In genomic region chr17:42121066-42121769, GRCh38 we compare ENCODE assay signal across 8 cellular contexts. TPM values are rescaled to one million over a fixed set of nuclear protein-coding genes. Genes with fewer than 3 reads are reported as not detected.
DNase-seq lines count a peak whose midpoint lies in the region; ATAC-seq and TF ChIP-seq lines count a peak whose summit lies in the region.

Gene KAT2A (minus strand): TSS chr17:42121367. CDS start chr17:42121304, 63 bp downstream.

- H4K20me1 ChIP-seq in SU-DHL-6 (ENCODE audit: low read depth, low read length), result no peaks in the 10 kb centered on the region

- peak within 1 kb of the TSS; percentile 72 to 82 (median 77) for H3K4me3 Mint-ChIP-seq in CD4-positive, alpha-beta memory T cell
- peak within 1 kb of the TSS; percentile 83 for H3K4me3 Mint-ChIP-seq in activated naive CD8-positive, alpha-beta T cell
- peak within 1 kb of the TSS; percentile 58 for H3K4me3 Mint-ChIP-seq in osteocyte (ENCODE audit: unreplicated experiment)

- peaks cover 19 to 28% of the 10 kb centered on the region in 2 donors for H3K36me3 Mint-ChIP-seq in CD4-positive, alpha-beta memory T cell
- peaks cover 2% of the 10 kb centered on the region for H3K36me3 Mint-ChIP-seq in activated naive CD8-positive, alpha-beta T cell
- peaks cover 8% of the 10 kb centered on the region for H3K36me3 Mint-ChIP-seq in osteocyte (ENCODE audit: unreplicated experiment)

- peak; percentile 65 for ATAC-seq in GM19467 (IDR thresholded peaks at IDR 0.05; ENCODE audit: unreplicated experiment)

- peaks cover 6% of the 10 kb centered on the region; the same call in 1 of the 2 replicates for H3F3A ChIP-seq in SU-DHL-6 (ENCODE audit: insufficient read depth)

- TF ChIP-seq CTCF in LNCaP clone FGC (IDR thresholded peaks at IDR 0.05; ENCODE audit: control insufficient read depth, extremely low read depth, insufficient read depth) (no peak), SU-DHL-6 (IDR thresholded peaks at IDR 0.05; ENCODE audit: insufficient read depth, low read length, poor library complexity, severe bottlenecking) (no peak), osteocyte (IDR thresholded peaks at IDR 0.05) (no peak), testis (IDR thresholded peaks at IDR 0.05) (no peak)

- H2AFZ ChIP-seq in SU-DHL-6 (ENCODE audit: low read depth, low read length, severe bottlenecking), result peak within 1 kb of the TSS; percentile 70

- H3K4me1 Mint-ChIP-seq in CD4-positive, alpha-beta memory T cell, result peaks cover 13 to 34% (median 23%) of the 10 kb centered on the region in 4 donors
- peaks cover 22% of the 10 kb centered on the region for H3K4me1 Mint-ChIP-seq in activated naive CD8-positive, alpha-beta T cell (ENCODE audit: low read depth)
- peaks cover 13% of the 10 kb centered on the region for H3K4me1 Mint-ChIP-seq in osteocyte (ENCODE audit: unreplicated experiment)

- H3K27me3 Mint-ChIP-seq in CD4-positive, alpha-beta memory T cell, result no peaks in the 10 kb centered on the region
- H3K27me3 Mint-ChIP-seq in activated naive CD8-positive, alpha-beta T cell, result no peaks in the 10 kb centered on the region
- H3K27me3 Mint-ChIP-seq in osteocyte (ENCODE audit: unreplicated experiment), result no peaks in the 10 kb centered on the region

- intact Hi-C loops in CD4-positive, alpha-beta memory T cell (cut with micrococcal nuclease), result loop anchor here (2.0 kb wide), 1 partner anchor 286 kb away; no protein-coding TSS in a partner anchor
- intact Hi-C loops in head of caudate nucleus (cut with DNase I) (no loop called here), testis (cut with DNase I; ENCODE audit: low total_unique reads) (no loop called here)

- H3K9me3 ChIP-seq in CD4-positive, alpha-beta memory T cell (ENCODE audit: control insufficient read depth in 1 of 2, low read length in 2 of 2), result no peaks in the 10 kb centered on the region
- H3K9me3 ChIP-seq in SU-DHL-6 (ENCODE audit: insufficient read depth, low read length) (no peaks in the 10 kb centered on the region), testis (no peaks in the 10 kb centered on the region)

- 5 to 8% methylated on average over 26 to 38 of the region's 44 CpGs for WGBS in testis, 2 donors

- peak within 1 kb of the TSS in 1 of 2 donors; percentile 43 for H3K4me3 ChIP-seq in CD4-positive, alpha-beta memory T cell (ENCODE audit: low read length in 2 of 2)
- H3K4me3 ChIP-seq in LNCaP clone FGC (ENCODE audit: low read depth, low read length) (peak within 1 kb of the TSS; percentile 70), SU-DHL-6 (ENCODE audit: insufficient read depth, low read length, poor library complexity, severe bottlenecking) (peak within 1 kb of the TSS; percentile 74), testis (peak within 1 kb of the TSS; percentile 73 to 79)

- no peak for TF ChIP-seq POLR2A in testis (IDR thresholded peaks at IDR 0.05)

- no peaks in the 10 kb centered on the region for H3K27me3 ChIP-seq in CD4-positive, alpha-beta memory T cell (ENCODE audit: insufficient read depth, low read length)
- no peaks in the 10 kb centered on the region for H3K27me3 ChIP-seq in SU-DHL-6 (ENCODE audit: low read length)
- H3K27me3 ChIP-seq in testis, result no peaks in the 10 kb centered on the region

- peaks cover 11% of the 10 kb centered on the region for H3K4me1 ChIP-seq in CD4-positive, alpha-beta memory T cell (ENCODE audit: insufficient read depth, low read length)
- H3K4me1 ChIP-seq in testis, result peaks cover 13% of the 10 kb centered on the region

- no peaks in the 10 kb centered on the region for H3K9me3 Mint-ChIP-seq in CD4-positive, alpha-beta memory T cell
- H3K9me3 Mint-ChIP-seq in activated naive CD8-positive, alpha-beta T cell (ENCODE audit: low read depth), result no peaks in the 10 kb centered on the region
- no peaks in the 10 kb centered on the region for H3K9me3 Mint-ChIP-seq in osteocyte (ENCODE audit: unreplicated experiment)

- H3K4me2 ChIP-seq in SU-DHL-6 (ENCODE audit: low read depth, low read length, poor library complexity, severe bottlenecking), result peak within 1 kb of the TSS; percentile 75

- H3K27ac ChIP-seq in CD4-positive, alpha-beta memory T cell (ENCODE audit: low read depth, low read length), result peak within 1 kb of the TSS; percentile 49
- peak within 1 kb of the TSS; percentile 53 for H3K27ac ChIP-seq in SU-DHL-6 (ENCODE audit: low read depth, low read length)
- H3K27ac ChIP-seq in testis, result peak within 1 kb of the TSS; percentile 43 to 66

- H3K27ac Mint-ChIP-seq in CD4-positive, alpha-beta memory T cell, result peak within 1 kb of the TSS in 6 of 7 donors; percentile 19 to 81 (median 67)
- H3K27ac Mint-ChIP-seq in activated naive CD8-positive, alpha-beta T cell, result peak within 1 kb of the TSS; percentile 76
- peak within 1 kb of the TSS; percentile 67 for H3K27ac Mint-ChIP-seq in osteocyte (ENCODE audit: unreplicated experiment)

- DNase-seq in CD4-positive, alpha-beta memory T cell, result peak; percentile 61 to 71 (median 68)
- DNase-seq in LNCaP clone FGC (ENCODE audit: low read depth), result peak; percentile 46
- DNase-seq in head of caudate nucleus, result peak; percentile 71 to 95 (median 90)
- DNase-seq in osteocyte (ENCODE audit: extremely low spot score, unreplicated experiment), result peak; percentile 91
- DNase-seq in testis, result peak; percentile 91

- POLR2A ChIA-PET in CD4-positive, alpha-beta memory T cell (lab: Charles Lee; ENCODE audit: partially characterized antibody), result interaction anchor here (0.6 to 5.3 kb wide), 12 partner anchors 8 to 267 kb away, joined by 3 to 28 read pairs (median 4); partner anchors contain the start of genes CNP, DHX58, DNAJC7 and NKIRAS2

- peak within 1 kb of the TSS; percentile 81 for H3K9ac ChIP-seq in SU-DHL-6 (ENCODE audit: low read length)

- peaks cover 10% of the 10 kb centered on the region for H3K36me3 ChIP-seq in CD4-positive, alpha-beta memory T cell (ENCODE audit: insufficient read depth, low read length)
- 0 out of 2 replicates have a peak, but pooled peaks cover 4% of the 10 kb centered on the region for H3K36me3 ChIP-seq in SU-DHL-6 (ENCODE audit: low read length)
- H3K36me3 ChIP-seq in testis (ENCODE audit: low read depth, missing control alignments), result no peaks in the 10 kb centered on the region

- no peaks in the 10 kb centered on the region for H3K79me2 ChIP-seq in SU-DHL-6 (ENCODE audit: insufficient read depth, low read length)

- H3K9me2 ChIP-seq in SU-DHL-6 (replicated peaks; ENCODE audit: insufficient read depth, low read length), result no peaks in the 10 kb centered on the region

- CTCF ChIA-PET in CD4-positive, alpha-beta memory T cell (lab: Charles Lee; ENCODE audit: partially characterized antibody), result interaction anchor here (0.9 to 8.1 kb wide), 8 partner anchors 13 to 158 kb away, joined by 3 to 124 read pairs (median 9); partner anchors contain the start of genes CNP, DNAJC7 and NKIRAS2

RNA-seq across cellular contexts. Expression of gene KAT2A, which starts in this region (rescaled TPM):
- 10 to 100 TPM; 38.5 to 39.9 TPM for total RNA-seq in CD4-positive, alpha-beta memory T cell
- 1 to 10 TPM; 5.9 to 7.3 TPM for polyA plus RNA-seq in CD4-positive, alpha-beta memory T cell
- total RNA-seq in osteocyte (38.5 and 40.4 TPM in 2 replicates), testis (100 to 1,000 TPM; 109 to 111 TPM)
- polyA plus RNA-seq in testis (ENCODE audit: insufficient read depth, low read depth, low replicate concordance), result 37.6 TPM
